ENCODE assay signal across 2 cellular contexts in genomic region chr10:119928411-119928810, GRCh38.
TF ChIP-seq lines count a peak whose summit lies in the region.

No MANE protein-coding gene starts in this region.

TF ChIP-seq in A549, 52 proteins besides CTCF, POLR2A, EP300 and RAD21:
- TF ChIP-seq HDAC2 (IDR thresholded peaks at IDR 0.05) (no peak), MAFK (IDR thresholded peaks at IDR 0.05; ENCODE audit: partially characterized antibody) (peak; percentile 40)

TF ChIP-seq in GM23338, 12 proteins besides CTCF, POLR2A, EP300 and RAD21:
- TF ChIP-seq EZH2phosphoT487 (IDR thresholded peaks at IDR 0.05; ENCODE audit: unreplicated experiment) (peak; percentile 56), EZH2 (IDR thresholded peaks at IDR 0.05; ENCODE audit: low read depth, unreplicated experiment) (no peak), NANOG (IDR thresholded peaks at IDR 0.05; ENCODE audit: borderline replicate concordance) (no peak)
